Comparison of ENCODE assay signal across 28 cellular contexts in the genomic region with DNA sequence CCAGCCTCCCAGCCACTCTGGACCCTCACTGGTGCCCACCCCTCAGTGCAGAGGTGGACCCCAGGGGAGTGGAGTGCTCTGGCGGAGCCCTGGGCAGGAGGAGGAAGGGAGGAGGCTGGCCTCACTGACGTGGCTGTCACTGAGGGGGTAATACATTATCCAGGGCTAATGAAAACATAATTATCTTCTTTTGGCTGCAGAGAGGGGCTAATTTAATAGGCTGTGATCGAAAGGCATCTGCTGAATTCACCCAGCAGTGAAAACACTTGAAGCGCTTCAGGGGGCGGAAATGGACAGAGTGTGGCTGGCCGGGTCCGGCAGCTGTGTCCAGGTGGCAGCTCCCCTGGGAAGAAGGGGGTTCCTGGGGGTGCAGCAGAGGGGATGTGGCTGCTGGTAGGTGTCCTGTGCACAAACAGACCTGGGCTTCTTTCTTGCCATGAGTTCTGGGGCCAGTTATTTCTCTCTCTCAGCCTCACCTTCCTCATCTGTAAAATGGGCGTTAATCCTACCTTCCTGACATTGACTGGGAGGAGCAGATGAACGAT. TPM values are rescaled to one million over a fixed set of nuclear protein-coding genes. Genes with fewer than 3 reads are reported as not detected.
"Had no signal": no experiment of that assay in that cellular context is flagged by ENCODE, and none has a peak within 500 bp of the region (broad histone marks: within the 10 kb centered on the region; RNA-seq: fewer than 3 reads in every experiment).

No MANE protein-coding gene starts in this region.

- DNase-seq: activated B cell treated with CpG ODN at 0.5 μM for 24 hours; activated CD4-positive, alpha-beta T cell treated with anti-CD3 and anti-CD28 coated beads for 36 hours; activated CD4-positive, alpha-beta T cell treated with anti-CD3 and anti-CD28 coated beads, Interleukin-2, amount 50 U/mL, for 4 hours; activated CD8-positive, alpha-beta memory T cell treated with anti-CD3 and anti-CD28 coated beads for 24 hours; activated CD8-positive, alpha-beta memory T cell treated with anti-CD3 and anti-CD28 coated beads, Interleukin-2, amount 50 U/mL, for 4 hours; activated naive CD4-positive, alpha-beta T cell; activated T-cell treated with anti-CD3 and anti-CD28 coated beads, Interleukin-2, amount 50 U/mL, for 4 hours; adrenal gland; brain microvascular endothelial cell; central memory CD4-positive, alpha-beta T cell; dermis blood vessel endothelial cell; effector CD8-positive, alpha-beta T cell; erythroblast; foreskin keratinocyte; left colon; lower lobe of right lung; naive thymus-derived CD4-positive, alpha-beta T cell; occipital lobe; retina; stimulated activated CD4-positive, alpha-beta T cell treated with anti-CD3 and anti-CD28 coated beads, Interleukin-4, amount 100 ng/mL, for 1 hour; stimulated activated naive CD4-positive, alpha-beta T cell; T-helper 9 cell had no signal

- H3K36me3 ChIP-seq: adrenal gland, ascending aorta, brain microvascular endothelial cell, lower lobe of right lung, upper lobe of left lung had no signal

- ATAC-seq: activated CD4-positive, alpha-beta T cell treated with anti-CD3 and anti-CD28 coated beads for 36 hours; activated T-cell treated with anti-CD3 and anti-CD28 coated beads, Interleukin-2, amount 50 U/mL, for 4 hours; foreskin keratinocyte; left colon; lower lobe of right lung; naive thymus-derived CD4-positive, alpha-beta T cell had no signal

- H3K27ac ChIP-seq: adrenal gland, ascending aorta, brain microvascular endothelial cell, foreskin keratinocyte, lower lobe of right lung, upper lobe of left lung had no signal

- H3K27me3 ChIP-seq: ascending aorta had no signal

- H3K9me3 ChIP-seq: adrenal gland, ascending aorta, lower lobe of right lung, upper lobe of left lung had no signal

- H3K4me3 ChIP-seq: adrenal gland, ascending aorta, lower lobe of right lung, upper lobe of left lung had no signal

- FAIRE-seq: keratinocyte had no signal

- H3K4me1 ChIP-seq: adrenal gland, ascending aorta, foreskin keratinocyte, lower lobe of right lung had no signal

RNA-seq across cellular contexts. Expression of a gene that starts 3.7 kb away (rescaled TPM):
- total RNA-seq: activated B cell treated with CpG ODN at 0.5 μM for 24 hours; activated CD4-positive, alpha-beta T cell treated with anti-CD3 and anti-CD28 coated beads for 36 hours; activated T-helper 2 cell treated with anti-CD3 and anti-CD28 coated beads, Interferon-gamma antibody, Interleukin-2, Interleukin-4, amounts not matched to agents 10 μg/mL and 5 μg/mL and 100 μg/mL, durations not matched to agents 14 hours and 24 hours and 36 hours; dermis blood vessel endothelial cell; glomerular endothelial cell; naive thymus-derived CD4-positive, alpha-beta T cell; subcutaneous adipose tissue had no signal
- polyA plus RNA-seq: naive thymus-derived CD4-positive, alpha-beta T cell had no signal
